10 cellular contexts compared by ENCODE assay signal in the genomic region with DNA sequence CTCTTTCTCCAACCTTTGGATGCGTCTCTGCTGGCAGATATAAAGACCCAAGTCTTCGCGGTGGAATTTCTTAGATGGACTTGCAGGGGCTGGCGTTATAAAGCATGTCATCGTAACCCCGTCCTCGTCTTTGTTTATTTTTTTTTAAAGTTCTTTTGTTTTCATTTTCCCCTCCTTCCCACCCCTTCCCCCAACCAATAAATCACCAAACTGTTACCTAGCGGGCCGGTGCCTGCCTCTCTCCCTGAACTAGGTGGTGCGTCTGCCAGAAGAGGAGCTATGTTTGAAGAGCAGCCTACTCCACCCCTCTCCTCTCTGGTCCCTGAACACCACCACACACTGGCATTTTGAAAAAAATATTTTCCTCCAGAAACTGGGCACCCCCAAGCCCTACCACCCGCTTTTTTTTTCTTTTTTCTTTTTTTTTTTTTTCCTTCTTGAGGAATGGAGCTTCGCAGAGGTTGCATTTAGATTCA. TPM values are rescaled to one million over a fixed set of nuclear protein-coding genes. Genes with fewer than 3 reads are reported as not detected.
DNase-seq lines count a peak whose midpoint lies in the region; ATAC-seq lines count a peak whose summit lies in the region.
"Had no signal": no experiment of that assay in that cellular context is flagged by ENCODE, and none has a peak within 500 bp of the region (broad histone marks: within the 10 kb centered on the region; RNA-seq: fewer than 3 reads in every experiment).

Gene CACNA1E (plus strand): TSS at position 434 of the 476 bp plus-strand sequence. CDS start 228 bp downstream, outside the sequence.

- peaks cover 10% of the 10 kb centered on the region for H3K4me1 Mint-ChIP-seq in T-helper 1 cell treated with Interleukin-12 subunit alpha and Interleukin-12 subunit beta and Interleukin-4 antibody, amounts not matched to agents 30 μg/mL and 1 μg/mL, for 36 hours (ENCODE audit: low read depth)
- H3K4me1 Mint-ChIP-seq in activated T-helper 17 cell treated with anti-CD3 and anti-CD28 coated beads, Interleukin-2, amount 50 U/mL, for 72 hours, result no peaks in the 10 kb centered on the region
- peaks cover 25 to 29% of the 10 kb centered on the region in 2 donors for H3K4me1 Mint-ChIP-seq in stimulated activated naive B cell treated with anti-CD40 and anti-IgM and Interleukin-4, amounts not matched to agents 10 μg/mL and 1 μg/mL and 100 μg/mL, for 72 hours

- H3K9me3 ChIP-seq in iPS-18c (ENCODE audit: control insufficient read depth, insufficient read depth, low read length), result no peaks in the 10 kb centered on the region

- DNase-seq in T-helper 1 cell (no peak), germinal center (ENCODE audit: low spot score) (no peak), SW480 (ENCODE audit: low spot score) (no peak), H4 (ENCODE audit: low spot score) (no peak)
- DNase-seq in stimulated activated naive B cell treated with anti-CD40 and anti-IgM and Interleukin-4, amounts not matched to agents 10 μg/mL and 1 μg/mL and 100 μg/mL, for 72 hours, result no peak

- no peaks in the 10 kb centered on the region for H3K36me3 Mint-ChIP-seq in T-helper 1 cell treated with Interleukin-12 subunit alpha and Interleukin-12 subunit beta and Interleukin-4 antibody, amounts not matched to agents 30 μg/mL and 1 μg/mL, for 36 hours (ENCODE audit: low read depth)
- no peaks in the 10 kb centered on the region for H3K36me3 Mint-ChIP-seq in activated T-helper 17 cell treated with anti-CD3 and anti-CD28 coated beads, Interleukin-2, amount 50 U/mL, for 72 hours (ENCODE audit: low read depth)
- H3K36me3 Mint-ChIP-seq in stimulated activated naive B cell treated with anti-CD40 and anti-IgM and Interleukin-4, amounts not matched to agents 10 μg/mL and 1 μg/mL and 100 μg/mL, for 72 hours, result peaks cover 0 to 2% of the 10 kb centered on the region in 2 donors

- H3K4me3 ChIP-seq in iPS-18c (ENCODE audit: insufficient read depth, low read depth, low read length), result peak within 1 kb of the TSS; percentile 55; the same call in 1 of the 2 replicates
- H3K4me3 ChIP-seq: SK-N-MC had no signal

- no peak within 1 kb of the TSS for H3K27ac Mint-ChIP-seq in T-helper 1 cell treated with Interleukin-12 subunit alpha and Interleukin-12 subunit beta and Interleukin-4 antibody, amounts not matched to agents 30 μg/mL and 1 μg/mL, for 36 hours
- H3K27ac Mint-ChIP-seq in activated T-helper 17 cell treated with anti-CD3 and anti-CD28 coated beads, Interleukin-2, amount 50 U/mL, for 72 hours, result no peak within 1 kb of the TSS
- H3K27ac Mint-ChIP-seq in stimulated activated naive B cell treated with anti-CD40 and anti-IgM and Interleukin-4, amounts not matched to agents 10 μg/mL and 1 μg/mL and 100 μg/mL, for 72 hours, result peak within 1 kb of the TSS; percentile 26

- H3K27me3 Mint-ChIP-seq in T-helper 1 cell treated with Interleukin-12 subunit alpha and Interleukin-12 subunit beta and Interleukin-4 antibody, amounts not matched to agents 30 μg/mL and 1 μg/mL, for 36 hours (ENCODE audit: low read depth), result peaks cover 89% of the 10 kb centered on the region
- peaks cover 67% of the 10 kb centered on the region for H3K27me3 Mint-ChIP-seq in activated T-helper 17 cell treated with anti-CD3 and anti-CD28 coated beads, Interleukin-2, amount 50 U/mL, for 72 hours
- H3K27me3 Mint-ChIP-seq in stimulated activated naive B cell treated with anti-CD40 and anti-IgM and Interleukin-4, amounts not matched to agents 10 μg/mL and 1 μg/mL and 100 μg/mL, for 72 hours, result peaks cover 62 to 79% of the 10 kb centered on the region in 2 donors

- H3K4me3 Mint-ChIP-seq in T-helper 1 cell treated with Interleukin-12 subunit alpha and Interleukin-12 subunit beta and Interleukin-4 antibody, amounts not matched to agents 30 μg/mL and 1 μg/mL, for 36 hours, result peak within 1 kb of the TSS; percentile 64
- peak within 1 kb of the TSS; percentile 31 for H3K4me3 Mint-ChIP-seq in activated T-helper 17 cell treated with anti-CD3 and anti-CD28 coated beads, Interleukin-2, amount 50 U/mL, for 72 hours
- H3K4me3 Mint-ChIP-seq in stimulated activated naive B cell treated with anti-CD40 and anti-IgM and Interleukin-4, amounts not matched to agents 10 μg/mL and 1 μg/mL and 100 μg/mL, for 72 hours, result peak within 1 kb of the TSS; percentile 66 to 71

- ATAC-seq in activated T-helper 17 cell treated with anti-CD3 and anti-CD28 coated beads, Interleukin-2, amount 50 U/mL, for 72 hours (replicated peaks), result no peak
- ATAC-seq in stimulated activated naive B cell treated with anti-CD40 and anti-IgM and Interleukin-4, amounts not matched to agents 10 μg/mL and 1 μg/mL and 100 μg/mL, for 72 hours (replicated peaks), result no peak

- no peaks in the 10 kb centered on the region for H3K9me3 Mint-ChIP-seq in T-helper 1 cell treated with Interleukin-12 subunit alpha and Interleukin-12 subunit beta and Interleukin-4 antibody, amounts not matched to agents 30 μg/mL and 1 μg/mL, for 36 hours
- H3K9me3 Mint-ChIP-seq in activated T-helper 17 cell treated with anti-CD3 and anti-CD28 coated beads, Interleukin-2, amount 50 U/mL, for 72 hours, result no peaks in the 10 kb centered on the region
- H3K9me3 Mint-ChIP-seq in stimulated activated naive B cell treated with anti-CD40 and anti-IgM and Interleukin-4, amounts not matched to agents 10 μg/mL and 1 μg/mL and 100 μg/mL, for 72 hours, result no peaks in the 10 kb centered on the region

RNA-seq across cellular contexts. Expression of gene CACNA1E, which starts in this region (rescaled TPM):
- under 1 TPM in 1 of 2 donors, not detected in 1; 0.11 TPM for total RNA-seq in activated T-helper 17 cell treated with anti-CD3 and anti-CD28 coated beads, Interleukin-2, amount 50 U/mL, for 72 hours
- total RNA-seq in H4 (2014; rRNA removed; shearing (Covaris generic)), result 0.10 TPM in 1 of 2 replicates, not detected in the other
- total RNA-seq: A172 had no signal
